28 cellular contexts compared by ENCODE assay signal in the genomic region with DNA sequence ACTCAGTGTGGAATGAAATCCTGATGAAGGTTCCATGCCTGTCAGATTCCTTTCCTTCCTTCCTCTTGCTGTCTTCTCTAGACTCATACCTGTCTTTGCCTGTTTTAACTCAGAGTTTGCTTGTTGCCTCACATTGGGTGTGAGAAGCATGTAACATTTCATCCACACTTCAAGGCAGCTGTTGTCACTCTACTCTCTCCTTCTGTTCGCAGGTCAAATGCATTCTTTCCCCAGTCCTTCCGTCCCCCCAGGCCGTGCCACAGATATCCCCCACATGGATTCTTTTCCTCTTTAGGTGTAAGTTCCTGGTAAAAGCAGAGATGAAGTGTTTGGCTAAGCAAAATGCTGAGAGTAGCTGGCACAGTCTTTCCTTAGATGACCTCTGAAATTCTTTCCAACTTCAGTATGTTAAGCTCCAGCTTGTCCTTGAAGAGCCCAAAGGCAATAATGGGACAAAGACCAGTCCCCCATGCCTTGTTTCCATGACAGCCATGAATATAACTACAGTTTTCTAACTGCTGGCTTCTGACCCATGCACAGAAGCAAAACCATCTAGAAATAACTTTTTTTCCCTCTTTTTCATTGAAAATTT.
"Had no signal": no experiment of that assay in that cellular context is flagged by ENCODE, and none has a peak within 500 bp of the region (broad histone marks: within the 10 kb centered on the region; RNA-seq: fewer than 3 reads in every experiment).

No MANE protein-coding gene starts in this region.

- H3K36me3 ChIP-seq: adrenal gland, breast epithelium, SJSA1 had no signal

- ATAC-seq: activated CD8-positive, alpha-beta T cell treated with anti-CD3 and anti-CD28 coated beads, Interleukin-2, amount 10 ng/mL, durations not matched to agents 7 days and 5 days; Panc1; SK-N-SH treated with all-trans-retinoic acid at 6 μM for 48 hours; WTC11 had no signal

- H3K27ac ChIP-seq: adrenal gland, breast epithelium, KMS-11 had no signal

- H3K27me3 ChIP-seq: adrenal gland, breast epithelium, SJSA1 had no signal

- H3K4me1 ChIP-seq: breast epithelium had no signal

- H3K4me3 ChIP-seq: adrenal gland, breast epithelium, SJSA1 had no signal

- DNase-seq: activated CD4-positive, alpha-beta T cell treated with anti-CD3 and anti-CD28 coated beads for 48 hours; activated CD4-positive, alpha-beta T cell treated with anti-CD3 and anti-CD28 coated beads, Interleukin-2, amount 50 U/mL, for 4 hours; activated CD4-positive, CD25-positive, alpha-beta regulatory T cell treated with anti-CD3 and anti-CD28 coated beads, Interleukin-2, amount 50 U/mL, for 72 hours; activated CD8-positive, alpha-beta memory T cell treated with anti-CD3 and anti-CD28 coated beads, Interleukin-2, amount 50 U/mL, for 48 hours; activated CD8-positive, alpha-beta T cell treated with anti-CD3 and anti-CD28 coated beads, Interleukin-2, amount 10 ng/mL, durations not matched to agents 7 days and 5 days; activated naive CD4-positive, alpha-beta T cell treated with anti-CD3 and anti-CD28 coated beads, Interleukin-2, amount 50 U/mL, for 16 hours; activated naive CD8-positive, alpha-beta T cell treated with anti-CD3 and anti-CD28 coated beads, Interleukin-2, amount 10 ng/mL, durations not matched to agents 7 days and 5 days; activated T-cell treated with anti-CD3 and anti-CD28 coated beads, Interleukin-2, amount 50 U/mL, for 1 hour; adrenal gland; anterior cingulate cortex; NCI-H1092; NCI-H1417; NCI-H1930; NCI-H2171; NCI-H2227 treated with DMSO at 0.1 percent for 48 hours; NCI-H446 treated with DMSO at 0.1 percent for 48 hours; NCI-H524 treated with DMSO at 0.1 percent for 48 hours; NCI-H774; OCI-M1; RPMI8226; SHP77; SW 1271 had no signal

- H3K9me3 ChIP-seq: adrenal gland, breast epithelium, SJSA1 had no signal
